21 cellular contexts compared by ENCODE assay signal in genomic region chr1:3745071-3745470, GRCh38. TPM values are rescaled to one million over a fixed set of nuclear protein-coding genes. Genes with fewer than 3 reads are reported as not detected.
DNase-seq lines count a peak whose midpoint lies in the region; ATAC-seq, FAIRE-seq and TF ChIP-seq lines count a peak whose summit lies in the region.
"Had no signal": no experiment of that assay in that cellular context is flagged by ENCODE, and none has a peak within 500 bp of the region (broad histone marks: within the 10 kb centered on the region; RNA-seq: fewer than 3 reads in every experiment).

No MANE protein-coding gene starts in this region.

- H3K27me3 Mint-ChIP-seq in CD8-positive, alpha-beta T cell (ENCODE audit: low read depth): no peaks in the 10 kb centered on the region
- H3K27me3 Mint-ChIP-seq: IgD-negative memory B cell had no signal

- peaks cover 0 to 38% (median 23%) of the 10 kb centered on the region in 11 experiments; a peak in 17 of 22 replicates for H4K20me1 ChIP-seq in BLaER1 treated with 17β-estradiol and CSF1 and Interleukin-3, amounts not matched to agents 10 nM and 100 nM
- H4K20me1 ChIP-seq in K562 (replicated peaks; ENCODE audit: control insufficient read depth, insufficient read depth, low read length) (peaks cover 17% of the 10 kb centered on the region; the same call in 1 of the 2 replicates), neural cell (ENCODE audit: insufficient read depth) (no peaks in the 10 kb centered on the region)

- 0 out of 20 replicates have a peak overlapping the region, but pooled peaks of 1 of the 10 experiments have one; percentile 86 for H3K4me3 ChIP-seq in BLaER1 treated with 17β-estradiol and CSF1 and Interleukin-3, amounts not matched to agents 10 nM and 100 nM
- H3K4me3 ChIP-seq in CD8-positive, alpha-beta T cell (ENCODE audit: low read depth, low read length): no peak overlapping the region
- H3K4me3 ChIP-seq in K562 (no peak overlapping the region), neural cell (ENCODE audit: low read length) (peak overlapping the region; percentile 91), esophagus squamous epithelium (no peak overlapping the region), heart right ventricle (no peak overlapping the region)
- H3K4me3 ChIP-seq: SK-N-MC, transverse colon had no signal

- intact Hi-C loops in CD8-positive, alpha-beta T cell (cut with DNase I, micrococcal nuclease): no loop called here
- intact Hi-C loops in K562 (cut with micrococcal nuclease) (no loop called here), esophagus squamous epithelium (cut with DNase I) (no loop called here), heart right ventricle (cut with DNase I) (no loop called here)

- peaks cover 20 to 44% (median 36%) of the 10 kb centered on the region in 10 experiments for H3K4me1 ChIP-seq in BLaER1 treated with 17β-estradiol and CSF1 and Interleukin-3, amounts not matched to agents 10 nM and 100 nM
- peaks cover 10% of the 10 kb centered on the region for H3K4me1 ChIP-seq in CD8-positive, alpha-beta T cell (ENCODE audit: insufficient read depth, low read length)
- H3K4me1 ChIP-seq in K562 (replicated peaks in 1 of 2; ENCODE audit: control insufficient read depth in 2 of 2, insufficient read depth in 2 of 2, low read length in 2 of 2) (peaks cover 24 to 64% of the 10 kb centered on the region in 2 experiments), esophagus squamous epithelium (peaks cover 14 to 49% (median 15%) of the 10 kb centered on the region in 3 donors), heart right ventricle (peaks cover 3 to 38% (median 23%) of the 10 kb centered on the region in 9 donors)

- BruUV-seq in K562 (replicated peaks; lab: Mats Ljungman, UMichigan): no TSS peak

- H3K9ac ChIP-seq in BLaER1 treated with 17β-estradiol and CSF1 and Interleukin-3, amounts not matched to agents 10 nM and 100 nM: peak overlapping the region in 7 of 11 experiments; percentile 25 to 41 (median 29); a peak in 3 of 22 replicates
- H3K9ac ChIP-seq in K562 (ENCODE audit: insufficient read depth in 1 of 2, low read depth in 2 of 2, low read length in 2 of 2) (peak overlapping the region in 1 of 2 experiments; percentile 95; a peak in 2 of 4 replicates), neural cell (ENCODE audit: low read length) (no peak overlapping the region)

- H2AFZ ChIP-seq in K562 (ENCODE audit: low read depth, low read length) (no peak overlapping the region), neural cell (ENCODE audit: low read depth, low read length) (no peak overlapping the region)

- no peak overlapping the region for H3K27ac ChIP-seq in BLaER1 treated with 17β-estradiol and CSF1 and Interleukin-3, amounts not matched to agents 10 nM and 100 nM
- H3K27ac ChIP-seq in CD8-positive, alpha-beta T cell (ENCODE audit: low read depth, low read length): no peak overlapping the region
- no peak overlapping the region for H3K27ac ChIP-seq in K562 (ENCODE audit: extremely low read depth, low read depth, low read length)
- no peak overlapping the region for H3K27ac ChIP-seq in neural cell (ENCODE audit: low read length)
- H3K27ac ChIP-seq in esophagus squamous epithelium: no peak overlapping the region
- no peak overlapping the region for H3K27ac ChIP-seq in heart right ventricle
- H3K27ac ChIP-seq: SK-N-MC, transverse colon had no signal

- H3K4me2 ChIP-seq in BLaER1 treated with 17β-estradiol and CSF1 and Interleukin-3, amounts not matched to agents 10 nM and 100 nM: peak overlapping the region; percentile 81 to 100 (median 99); a peak in 21 of 22 replicates
- H3K4me2 ChIP-seq in K562 (ENCODE audit: insufficient read depth, low read length) (peak overlapping the region; percentile 87; the same call in 1 of the 2 replicates), neural cell (ENCODE audit: low read length) (no peak overlapping the region)

- DNase-seq in CD8-positive, alpha-beta T cell: peak in 1 of 7 experiments; percentile 14
- no peak for DNase-seq in K562 (ENCODE audit: extremely low read depth in 1 of 4, low spot score in 3 of 4)
- DNase-seq in SIG-M5 treated with dmso at 0.1 percent for 504 hours (lab: John Stamatoyannopoulos, UW; ENCODE audit: unreplicated experiment): no peak
- DNase-seq in esophagus squamous epithelium (lab: John Stamatoyannopoulos, UW): no peak
- DNase-seq in heart right ventricle: no peak
- DNase-seq: activated CD4-positive, alpha-beta T cell treated with anti-CD3 and anti-CD28 coated beads for 48 hours; NCI-H2081 treated with DMSO at 0.1 percent for 48 hours; NCI-H526; OCI-M1; stimulated activated CD4-positive, alpha-beta T cell treated with anti-CD3 and anti-CD28 coated beads, Interleukin-2, amount 100 ng/mL, for 48 hours; stimulated activated CD8-positive, alpha-beta memory T cell treated with anti-CD3 and anti-CD28 coated beads, Interleukin-4, amount 100 ng/mL, for 48 hours; transverse colon had no signal

- no peak for FAIRE-seq in K562 (lab: Jason Lieb, UNC)
- FAIRE-seq: islet of Langerhans had no signal

- H3K4me1 Mint-ChIP-seq in CD8-positive, alpha-beta T cell (ENCODE audit: low read depth): peaks cover 27% of the 10 kb centered on the region

- TF ChIP-seq EP300 in K562 (IDR thresholded peaks at IDR 0.05; ENCODE audit: low read length) (no peak), neural cell (conservative IDR thresholded peaks at IDR 0.05; ENCODE audit: poor library complexity, severe bottlenecking) (no peak)

- no peaks in the 10 kb centered on the region for H3K9me2 ChIP-seq in neural cell (ENCODE audit: insufficient read depth, low read length)

- in situ Hi-C loops in K562 (cut with MboI): no loop called here

- peak overlapping the region; percentile 32 for H3K27ac Mint-ChIP-seq in CD8-positive, alpha-beta T cell

- no peaks in the 10 kb centered on the region for H3F3A ChIP-seq in neural cell (ENCODE audit: insufficient read depth, low read length, poor library complexity, severe bottlenecking)

- WGBS in K562 (ENCODE audit: insufficient coverage, low coverage, missing lambda C conversion rate): 83% methylated on average over 11 of the region's 12 CpGs
- 92 to 93% methylated on average over 10 to 12 of the region's 12 CpGs for WGBS in esophagus squamous epithelium, 2 donors
- WGBS in heart right ventricle, 2 donors: 93 to 94% methylated on average over 12 of the region's 12 CpGs

- peaks cover 29% of the 10 kb centered on the region for H3K79me2 ChIP-seq in K562 (ENCODE audit: control insufficient read depth, insufficient read depth, low read length)
- peaks cover 5% of the 10 kb centered on the region for H3K79me2 ChIP-seq in neural cell (replicated peaks; ENCODE audit: insufficient read depth, low read length)

- H3K27me3 ChIP-seq in BLaER1 treated with 17β-estradiol and CSF1 and Interleukin-3, amounts not matched to agents 10 nM and 100 nM: no peaks in the 10 kb centered on the region
- H3K27me3 ChIP-seq in CD8-positive, alpha-beta T cell (ENCODE audit: insufficient read depth, low read length): no peaks in the 10 kb centered on the region
- H3K27me3 ChIP-seq in K562 (ENCODE audit: control insufficient read depth in 2 of 2, insufficient read depth in 2 of 2, low read length in 2 of 2): no peaks in the 10 kb centered on the region
- no peaks in the 10 kb centered on the region for H3K27me3 ChIP-seq in neural cell (ENCODE audit: insufficient read depth, low read depth, low read length)
- H3K27me3 ChIP-seq in esophagus squamous epithelium: no peaks in the 10 kb centered on the region
- no peaks in the 10 kb centered on the region for H3K27me3 ChIP-seq in heart right ventricle
- H3K27me3 ChIP-seq: transverse colon had no signal

- CTCF ChIA-PET in CD8-positive, alpha-beta T cell (lab: Charles Lee): no interaction called here
- CTCF ChIA-PET in K562 (lab: Yijun Ruan, JAX; ENCODE audit: low intra/inter-chr PET ratio): no interaction called here

- H3K4me3 Mint-ChIP-seq in CD8-positive, alpha-beta T cell: peak overlapping the region; percentile 49

- TF ChIP-seq RAD21 in K562 (CRISPR knock-in tag; conservative IDR thresholded peaks at IDR 0.05 in 1 of 2, IDR thresholded peaks at IDR 0.05 in 1 of 2): no peak
- no peak for TF ChIP-seq RAD21 in neural cell (conservative IDR thresholded peaks at IDR 0.05)

- no peak for TF ChIP-seq POLR2A in K562 (conservative IDR thresholded peaks at IDR 0.05)
- no peak for TF ChIP-seq POLR2A in esophagus squamous epithelium (IDR thresholded peaks at IDR 0.05)

- H3K9me1 ChIP-seq in K562 (ENCODE audit: control insufficient read depth, insufficient read depth, low read length): peaks cover 9% of the 10 kb centered on the region

- peaks cover 22 to 40% (median 29%) of the 10 kb centered on the region in 11 experiments for H3K36me3 ChIP-seq in BLaER1 treated with 17β-estradiol and CSF1 and Interleukin-3, amounts not matched to agents 10 nM and 100 nM
- H3K36me3 ChIP-seq in CD8-positive, alpha-beta T cell (ENCODE audit: insufficient read depth, low read length): no peaks in the 10 kb centered on the region
- peaks cover 50% of the 10 kb centered on the region; the same call in 2 of the 3 replicates for H3K36me3 ChIP-seq in K562 (ENCODE audit: control insufficient read depth, insufficient read depth, low read length)
- H3K36me3 ChIP-seq in neural cell (ENCODE audit: insufficient read depth, low read length): no peaks in the 10 kb centered on the region
- H3K36me3 ChIP-seq in esophagus squamous epithelium: peaks cover 4 to 39% (median 10%) of the 10 kb centered on the region in 3 donors
- peaks cover 0 to 41% (median 12%) of the 10 kb centered on the region in 9 donors for H3K36me3 ChIP-seq in heart right ventricle
- H3K36me3 ChIP-seq: transverse colon had no signal

- H3K36me3 Mint-ChIP-seq in CD8-positive, alpha-beta T cell: peaks cover 42% of the 10 kb centered on the region

- ATAC-seq in CD8-positive, alpha-beta T cell: no peak
- ATAC-seq in K562 (no peak), heart right ventricle (no peak)
- ATAC-seq: sciatic nerve had no signal

- TF ChIP-seq CTCF in CD8-positive, alpha-beta T cell (IDR thresholded peaks at IDR 0.05): no peak
- no peak for TF ChIP-seq CTCF in K562 (IDR thresholded peaks at IDR 0.05 in 2 of 3, conservative IDR thresholded peaks at IDR 0.05 in 1 of 3; ENCODE audit: insufficient read depth in 2 of 3, low read depth in 1 of 3, low read length in 3 of 3)
- no peak for TF ChIP-seq CTCF in neural cell (IDR thresholded peaks at IDR 0.05; ENCODE audit: poor library complexity, severe bottlenecking)
- no peak for TF ChIP-seq CTCF in esophagus squamous epithelium (IDR thresholded peaks at IDR 0.05)
- no peak for TF ChIP-seq CTCF in heart right ventricle (IDR thresholded peaks at IDR 0.05)

- H3K9me3 Mint-ChIP-seq in CD8-positive, alpha-beta T cell: no peaks in the 10 kb centered on the region
- H3K9me3 Mint-ChIP-seq: IgD-negative memory B cell had no signal

- POLR2A ChIA-PET in CD8-positive, alpha-beta T cell (lab: Charles Lee): no interaction called here
- POLR2A ChIA-PET in K562 (lab: Yijun Ruan, JAX): interaction anchor here (0.6 to 1.5 kb wide), 5 partner anchors 17 to 315 kb away, joined by 3 to 4 read pairs (median 3); no protein-coding TSS in a partner anchor

- no peaks in the 10 kb centered on the region for H3K9me3 ChIP-seq in BLaER1 treated with 17β-estradiol and CSF1 and Interleukin-3, amounts not matched to agents 10 nM and 100 nM (replicated peaks in 1 of 11)
- H3K9me3 ChIP-seq in CD8-positive, alpha-beta T cell (ENCODE audit: low read length): no peaks in the 10 kb centered on the region
- no peaks in the 10 kb centered on the region for H3K9me3 ChIP-seq in K562 (replicated peaks; ENCODE audit: control insufficient read depth, insufficient read depth, low read depth, low read length)
- H3K9me3 ChIP-seq in neural cell (ENCODE audit: low read length): no peaks in the 10 kb centered on the region
- H3K9me3 ChIP-seq in esophagus squamous epithelium: no peaks in the 10 kb centered on the region
- no peaks in the 10 kb centered on the region for H3K9me3 ChIP-seq in heart right ventricle
- H3K9me3 ChIP-seq: transverse colon had no signal

RNA-seq across cellular contexts. Expression of gene CCDC27, which starts 7.2 kb away (rescaled TPM):
- not detected for total RNA-seq in CD8-positive, alpha-beta T cell
- total RNA-seq in K562 (2011; cell fraction: chromatin; rRNA removed; ENCODE audit: low replicate concordance): not detected in 2 replicates
- total RNA-seq in K562 (2011; cell fraction: nucleolus; rRNA removed): not detected in 2 replicates
- not detected in 2 replicates for total RNA-seq in K562 (2011; cell fraction: nucleoplasm; rRNA removed)
- not detected in 2 replicates for total RNA-seq in K562 (2014; rRNA removed)
- 0.04 TPM in 1 of 2 replicates, not detected in the other for total RNA-seq in K562 (2014; rRNA removed; fragmentation: Illumina TruSeq; extraction: Trizol)
- not detected in 2 replicates for total RNA-seq in K562 (2015; rRNA removed; fragmentation: Illumina TruSeq; extraction: Trizol)
- total RNA-seq in K562 (2021): not detected in 2 replicates
- not detected in 2 replicates for polyA plus RNA-seq in K562 (2011; rRNA removed)
- polyA plus RNA-seq in K562 (2011; cell fraction: cytosol; rRNA removed): not detected in 2 replicates
- polyA plus RNA-seq in K562 (2011; cell fraction: nucleus; rRNA removed): not detected in 2 replicates
- polyA plus RNA-seq in K562 (2012): 0.05 TPM in 1 of 2 replicates, not detected in the other
- polyA plus RNA-seq in K562 (2014; fragmentation: Illumina TruSeq; extraction: Trizol): not detected in 2 replicates
- under 1 TPM in 1 of 2 experiments, not detected in 1; 0.01 TPM for polyA plus RNA-seq in K562 (2014; fragmentation: Nextera tagmentation; extraction: Ambion mirVana)
- not detected in 2 replicates for polyA plus RNA-seq in K562 (2014; rRNA removed)
- not detected in 2 replicates for polyA minus RNA-seq in K562 (2011; rRNA and poly(A)+ RNA removed)
- not detected in 2 replicates for polyA minus RNA-seq in K562 (2011; cell fraction: cytosol; rRNA and poly(A)+ RNA removed)
- not detected in 2 replicates for polyA minus RNA-seq in K562 (2011; cell fraction: nucleus; rRNA and poly(A)+ RNA removed)
- polyA plus RNA-seq in neural cell: not detected in 2 replicates
- not detected in 2 replicates for polyA minus RNA-seq in neural cell
- total RNA-seq in esophagus squamous epithelium: not detected
- not detected for total RNA-seq in heart right ventricle
- polyA plus RNA-seq in heart right ventricle: under 1 TPM in 1 of 2 donors, not detected in 1; 0.03 TPM
- total RNA-seq: Daoy, epithelial cell of proximal tubule, lung microvascular endothelial cell, sciatic nerve, transverse colon had no signal
- polyA plus RNA-seq: IgD-negative memory B cell had no signal

RNA-seq across cellular contexts. Expression of gene SMIM1, which starts 27.5 kb away (rescaled TPM):
- 1 to 10 TPM; 1.5 to 1.6 TPM for total RNA-seq in CD8-positive, alpha-beta T cell
- 5.3 and 30.5 TPM in 2 replicates for total RNA-seq in K562 (2011; cell fraction: chromatin; rRNA removed; ENCODE audit: low replicate concordance)
- 40.4 and 40.7 TPM in 2 replicates for total RNA-seq in K562 (2011; cell fraction: nucleolus; rRNA removed)
- 9.1 and 19.0 TPM in 2 replicates for total RNA-seq in K562 (2011; cell fraction: nucleoplasm; rRNA removed)
- 85.6 and 123 TPM in 2 replicates for total RNA-seq in K562 (2014; rRNA removed)
- 1.8 and 2.3 TPM in 2 replicates for total RNA-seq in K562 (2014; rRNA removed; fragmentation: Illumina TruSeq; extraction: Trizol)
- total RNA-seq in K562 (2015; rRNA removed; fragmentation: Illumina TruSeq; extraction: Trizol): 31.5 and 44.3 TPM in 2 replicates
- total RNA-seq in K562 (2021): 125 and 150 TPM in 2 replicates
- polyA plus RNA-seq in K562 (2011; rRNA removed): 9.2 and 18.1 TPM in 2 replicates
- polyA plus RNA-seq in K562 (2011; cell fraction: cytosol; rRNA removed): 36.5 and 175 TPM in 2 replicates
- polyA plus RNA-seq in K562 (2011; cell fraction: nucleus; rRNA removed): 13.1 and 20.5 TPM in 2 replicates
- polyA plus RNA-seq in K562 (2012): 41.4 and 55.0 TPM in 2 replicates
- 5.0 and 24.5 TPM in 2 replicates for polyA plus RNA-seq in K562 (2014; fragmentation: Illumina TruSeq; extraction: Trizol)
- 10 to 100 TPM; 11.1 to 24.3 TPM for polyA plus RNA-seq in K562 (2014; fragmentation: Nextera tagmentation; extraction: Ambion mirVana)
- polyA plus RNA-seq in K562 (2014; rRNA removed): 60.6 and 93.3 TPM in 2 replicates
- 1.9 and 3.0 TPM in 2 replicates for polyA minus RNA-seq in K562 (2011; rRNA and poly(A)+ RNA removed)
- 41.1 and 43.1 TPM in 2 replicates for polyA minus RNA-seq in K562 (2011; cell fraction: cytosol; rRNA and poly(A)+ RNA removed)
- polyA minus RNA-seq in K562 (2011; cell fraction: nucleus; rRNA and poly(A)+ RNA removed): 43.8 and 48.5 TPM in 2 replicates
- not detected in 2 replicates for polyA plus RNA-seq in neural cell
- not detected in 2 replicates for polyA minus RNA-seq in neural cell
- 1 to 10 TPM in 2 of 4 donors, not detected in 2; 1.5 to 5.3 TPM for total RNA-seq in esophagus squamous epithelium
- 10 to 100 TPM in 5 of 10 donors, 1 to 10 TPM in 5; 6.2 to 24.5 (median 9.7) TPM for total RNA-seq in heart right ventricle
- polyA plus RNA-seq in heart right ventricle: 10 to 100 TPM in 1 of 2 donors, 1 to 10 TPM in 1; 4.0 to 33.9 TPM
- total RNA-seq: Daoy, transverse colon had no signal
- polyA plus RNA-seq: IgD-negative memory B cell had no signal

RNA-seq across cellular contexts. Expression of gene LRRC47, which starts 51.2 kb away (rescaled TPM):
- 10 to 100 TPM; 31.8 to 36.3 TPM for total RNA-seq in CD8-positive, alpha-beta T cell
- 34.3 and 41.1 TPM in 2 replicates for total RNA-seq in K562 (2011; cell fraction: chromatin; rRNA removed; ENCODE audit: low replicate concordance)
- 26.5 and 28.3 TPM in 2 replicates for total RNA-seq in K562 (2011; cell fraction: nucleolus; rRNA removed)
- 21.3 and 26.0 TPM in 2 replicates for total RNA-seq in K562 (2011; cell fraction: nucleoplasm; rRNA removed)
- total RNA-seq in K562 (2014; rRNA removed) (44.3 and 45.5 TPM in 2 replicates), K562 (2014; rRNA removed; fragmentation: Illumina TruSeq; extraction: Trizol) (40.8 and 43.7 TPM in 2 replicates), K562 (2015; rRNA removed; fragmentation: Illumina TruSeq; extraction: Trizol) (33.5 and 35.1 TPM in 2 replicates), K562 (2021) (68.0 and 68.5 TPM in 2 replicates), esophagus squamous epithelium (10 to 100 TPM; 23.5 to 32.6 (median 25.5) TPM), heart right ventricle (10 to 100 TPM; 54.9 to 85.4 (median 73.9) TPM)
- polyA plus RNA-seq in K562 (2011; rRNA removed) (34.2 and 45.2 TPM in 2 replicates), K562 (2014; fragmentation: Illumina TruSeq; extraction: Trizol) (36.6 and 48.7 TPM in 2 replicates), K562 (2014; fragmentation: Nextera tagmentation; extraction: Ambion mirVana) (1 to 10 TPM; 4.6 to 5.3 TPM), K562 (2014; rRNA removed) (30.6 and 35.9 TPM in 2 replicates), neural cell (59.2 and 63.5 TPM in 2 replicates), heart right ventricle (10 to 100 TPM; 17.6 to 28.1 TPM)
- polyA plus RNA-seq in K562 (2011; cell fraction: cytosol; rRNA removed): 20.3 and 23.8 TPM in 2 replicates
- polyA plus RNA-seq in K562 (2011; cell fraction: nucleus; rRNA removed): 24.3 and 29.5 TPM in 2 replicates
- polyA plus RNA-seq in K562 (2012): 29.3 and 57.5 TPM in 2 replicates
- polyA minus RNA-seq in K562 (2011; rRNA and poly(A)+ RNA removed): 22.8 and 40.7 TPM in 2 replicates
- 12.9 and 21.0 TPM in 2 replicates for polyA minus RNA-seq in K562 (2011; cell fraction: cytosol; rRNA and poly(A)+ RNA removed)
- polyA minus RNA-seq in K562 (2011; cell fraction: nucleus; rRNA and poly(A)+ RNA removed): 8.6 and 10.7 TPM in 2 replicates
- 54.2 and 68.2 TPM in 2 replicates for polyA minus RNA-seq in neural cell
